20 cellular contexts compared by ENCODE assay signal in genomic region chr7:79553811-79554555, GRCh38.
DNase-seq lines count a peak whose midpoint lies in the region; ATAC-seq, FAIRE-seq and TF ChIP-seq lines count a peak whose summit lies in the region.
"Had no signal": no experiment of that assay in that cellular context is flagged by ENCODE, and none has a peak within 500 bp of the region (broad histone marks: within the 10 kb centered on the region; RNA-seq: fewer than 3 reads in every experiment).

No MANE protein-coding gene starts in this region.

- no peaks in the 10 kb centered on the region for H3K9me3 ChIP-seq in SK-N-SH
- H3K9me3 ChIP-seq: left ventricle myocardium inferior had no signal

- TF ChIP-seq CTCF in SK-N-SH (IDR thresholded peaks at IDR 0.05), result no peak

- H3K27me3 ChIP-seq in SK-N-SH (ENCODE audit: insufficient read depth), result no peaks in the 10 kb centered on the region
- no peaks in the 10 kb centered on the region for H3K27me3 ChIP-seq in H7 (ENCODE audit: control insufficient read depth, insufficient read depth, low read length)

- CTCF ChIA-PET in SK-N-SH (lab: Yijun Ruan, JAX), result no interaction called here

- H3K4me3 ChIP-seq in SK-N-SH (ENCODE audit: low read depth in 2 of 2, low read length in 1 of 2) (no peak overlapping the region), H7 (ENCODE audit: insufficient read depth, low read depth, low read length) (no peak overlapping the region)
- H3K4me3 ChIP-seq: left ventricle myocardium inferior had no signal

- H3K4me1 ChIP-seq in SK-N-SH (ENCODE audit: control insufficient read depth in 1 of 2, insufficient read depth in 2 of 2, low read depth in 1 of 2, low read length in 1 of 2), result no peaks in the 10 kb centered on the region
- H3K4me1 ChIP-seq: left ventricle myocardium inferior had no signal

- 0 out of 2 replicates have a peak, but pooled peaks cover 9% of the 10 kb centered on the region for H3K9me2 ChIP-seq in SK-N-SH

- no peak for TF ChIP-seq EP300 in SK-N-SH (IDR thresholded peaks at IDR 0.05; ENCODE audit: borderline replicate concordance in 1 of 2, low read depth in 1 of 2, low read length in 1 of 2)

- no peak for ATAC-seq in SK-N-SH treated with all-trans-retinoic acid at 6 μM for 48 hours
- no peak for ATAC-seq in HG02885 (IDR thresholded peaks at IDR 0.05; ENCODE audit: poor library complexity, unreplicated experiment)
- ATAC-seq in GM21717 (IDR thresholded peaks at IDR 0.05; ENCODE audit: unreplicated experiment), result no peak
- ATAC-seq: Right ventricle myocardium inferior had no signal

- no peak overlapping the region for H3K27ac ChIP-seq in SK-N-SH (ENCODE audit: low read depth in 2 of 2, low read length in 1 of 2)
- H3K27ac ChIP-seq: 22Rv1, KMS-11, left ventricle myocardium inferior had no signal

- POLR2A ChIA-PET in SK-N-SH (lab: Yijun Ruan, JAX), result no interaction called here

- TF ChIP-seq RAD21 in SK-N-SH (IDR thresholded peaks at IDR 0.05; ENCODE audit: low read length), result no peak

- H3K79me2 ChIP-seq in SK-N-SH (ENCODE audit: insufficient read depth), result no peaks in the 10 kb centered on the region

- H4K20me1 ChIP-seq in SK-N-SH (ENCODE audit: insufficient read depth), result no peaks in the 10 kb centered on the region

- 91% methylated on average over 6 of the region's 6 CpGs for WGBS in SK-N-SH (ENCODE audit: low lambda C conversion rate)

- H3K36me3 ChIP-seq in SK-N-SH (replicated peaks in 1 of 2; ENCODE audit: control insufficient read depth in 1 of 2, insufficient read depth in 2 of 2, low read length in 1 of 2), result no peaks in the 10 kb centered on the region
- H3K36me3 ChIP-seq in H7 (replicated peaks; ENCODE audit: control insufficient read depth, insufficient read depth, low read length), result no peaks in the 10 kb centered on the region
- H3K36me3 ChIP-seq: left ventricle myocardium inferior had no signal

- peak; percentile 38 for FAIRE-seq in RCC 7860 (lab: Jason Lieb, UNC)

- DNase-seq in SK-N-SH, result no peak
- peak; percentile 56 for DNase-seq in RCC 7860 (ENCODE audit: low spot score)
- DNase-seq in fibroblast of peridontal ligament (ENCODE audit: extremely low read depth), result peak; percentile 65
- DNase-seq in stromal cell of bone marrow (ENCODE audit: low read depth), result peak; percentile 40
- DNase-seq in H7, result no peak
- DNase-seq: activated CD4-positive, alpha-beta T cell treated with anti-CD3 and anti-CD28 coated beads, Interleukin-2, amount 10 ng/mL, durations not matched to agents 7 days and 5 days; activated naive CD8-positive, alpha-beta T cell treated with anti-CD3 and anti-CD28 coated beads, Interleukin-2, amount 10 ng/mL, durations not matched to agents 7 days and 5 days; activated T-cell treated with anti-CD3 and anti-CD28 coated beads, Interleukin-2, amount 50 U/mL, for 1 hour; GOT3; hypothalamus; left ventricle myocardium inferior; NCI-H187; NCI-H526; T1000 had no signal

- H2AFZ ChIP-seq in SK-N-SH (ENCODE audit: low read depth), result peak overlapping the region; percentile 39; the same call in 1 of the 2 replicates

- H3K4me2 ChIP-seq in SK-N-SH, result no peak overlapping the region
- H3K4me2 ChIP-seq: KMS-11 had no signal

- H3K9ac ChIP-seq in SK-N-SH, result no peak overlapping the region
- H3K9ac ChIP-seq: KMS-11 had no signal

- H3F3A ChIP-seq in SK-N-SH (replicated peaks; ENCODE audit: insufficient read depth), result no peaks in the 10 kb centered on the region

TF ChIP-seq in SK-N-SH, 30 proteins besides CTCF, POLR2A, EP300 and RAD21:
- no peak for TF ChIP-seq USF2 (IDR thresholded peaks at IDR 0.05; ENCODE audit: borderline replicate concordance, low read depth, low read length)

TF ChIP-seq in SK-N-SH treated with all-trans-retinoic acid at 6 μM for 48 hours, 23 proteins besides CTCF, POLR2A, EP300 and RAD21:
- no peak for TF ChIP-seq TCF4 (CRISPR knock-in tag; IDR thresholded peaks at IDR 0.05; ENCODE audit: borderline replicate concordance)
- no peak for TF ChIP-seq PATZ1 (CRISPR knock-in tag; IDR thresholded peaks at IDR 0.05; ENCODE audit: borderline replicate concordance)
- no peak for TF ChIP-seq TOX (CRISPR knock-in tag; IDR thresholded peaks at IDR 0.05; ENCODE audit: borderline replicate concordance)

Comparison
In these comparisons a context has a peak if more than half of its experiments do, and no peak if none do; other contexts are left out.
1. DNase-seq: peak in RCC 7860 (single experiment), fibroblast of peridontal ligament (single experiment) and stromal cell of bone marrow (single experiment); none in SK-N-SH (single experiment) and H7 (single experiment).